ENCODE assay signal across 10 cellular contexts in genomic region chr3:100465871-100466777, GRCh38. TPM values are rescaled to one million over a fixed set of nuclear protein-coding genes. Genes with fewer than 3 reads are reported as not detected.
A peak's percentile ranks its signal among the peaks of the same experiment; 100 is the strongest.
DNase-seq lines count a peak whose midpoint lies in the region; ATAC-seq and TF ChIP-seq lines count a peak whose summit lies in the region.
"Had no signal": no experiment of that assay in that cellular context is flagged by ENCODE, and none has a peak within 500 bp of the region (broad histone marks: within the 10 kb centered on the region; RNA-seq: fewer than 3 reads in every experiment).

No MANE protein-coding gene starts in this region.

- peaks cover 14 to 23% (median 18%) of the 10 kb centered on the region in 7 donors for H3K9me3 Mint-ChIP-seq in CD14-positive monocyte
- peaks cover 5% of the 10 kb centered on the region for H3K9me3 Mint-ChIP-seq in activated CD8-positive, alpha-beta T cell treated with anti-CD3 and anti-CD28 coated beads, Interleukin-2, amount 10 ng/mL, durations not matched to agents 7 days and 5 days (ENCODE audit: insufficient read depth)

- CTCF ChIA-PET in activated CD8-positive, alpha-beta T cell treated with anti-CD3 and anti-CD28 coated beads, Interleukin-2, amount 10 ng/mL, durations not matched to agents 7 days and 5 days (lab: Charles Lee), result interaction anchor here (0.7 to 1.6 kb wide), 4 partner anchors 10 to 168 kb away, joined by 4 to 6 read pairs (median 4); no protein-coding TSS in a partner anchor

- no peak overlapping the region for H2AFZ ChIP-seq in smooth muscle cell (ENCODE audit: low read depth)

- H2AK5ac ChIP-seq in mesendoderm (ENCODE audit: low read length), result no peak overlapping the region

- peak overlapping the region in 1 of 2 donors; percentile 54 for H3K4me3 Mint-ChIP-seq in CD14-positive monocyte
- H3K4me3 Mint-ChIP-seq in activated CD8-positive, alpha-beta T cell treated with anti-CD3 and anti-CD28 coated beads, Interleukin-2, amount 10 ng/mL, durations not matched to agents 7 days and 5 days, result no peak overlapping the region
- H3K4me3 Mint-ChIP-seq: CD4-positive, alpha-beta T cell had no signal

- H3K79me2 ChIP-seq in mesendoderm (ENCODE audit: control insufficient read depth, insufficient read depth, low read length) (no peaks in the 10 kb centered on the region), smooth muscle cell (ENCODE audit: low read depth) (no peaks in the 10 kb centered on the region)

- H3K27ac ChIP-seq in mesendoderm (ENCODE audit: low read depth, low read length), result no peak overlapping the region
- H3K27ac ChIP-seq in smooth muscle cell (ENCODE audit: low read depth), result no peak overlapping the region

- H3K36me3 ChIP-seq in mesendoderm (ENCODE audit: control insufficient read depth, insufficient read depth, low read length) (no peaks in the 10 kb centered on the region), smooth muscle cell (ENCODE audit: low read depth) (no peaks in the 10 kb centered on the region)

- H3K4me2 ChIP-seq in mesendoderm (ENCODE audit: low read length) (no peak overlapping the region), smooth muscle cell (no peak overlapping the region)

- H3K36me3 Mint-ChIP-seq in CD14-positive monocyte, result peaks cover 0 to 4% of the 10 kb centered on the region in 2 donors
- no peaks in the 10 kb centered on the region for H3K36me3 Mint-ChIP-seq in activated CD8-positive, alpha-beta T cell treated with anti-CD3 and anti-CD28 coated beads, Interleukin-2, amount 10 ng/mL, durations not matched to agents 7 days and 5 days (ENCODE audit: low read depth)

- ATAC-seq in GM18867 (IDR thresholded peaks at IDR 0.05; ENCODE audit: unreplicated experiment) (peak; percentile 60), HG02973 (IDR thresholded peaks at IDR 0.05; ENCODE audit: unreplicated experiment) (peak; percentile 34)
- no peak for ATAC-seq in activated CD8-positive, alpha-beta T cell treated with anti-CD3 and anti-CD28 coated beads, Interleukin-2, amount 10 ng/mL, durations not matched to agents 7 days and 5 days
- ATAC-seq: K562 had no signal

- H3K79me1 ChIP-seq in mesendoderm (ENCODE audit: low read length), result no peaks in the 10 kb centered on the region

- H3K27me3 ChIP-seq in mesendoderm (ENCODE audit: insufficient read depth, low read length, poor library complexity), result no peaks in the 10 kb centered on the region
- no peaks in the 10 kb centered on the region for H3K27me3 ChIP-seq in smooth muscle cell (ENCODE audit: low read depth)

- H3K4me3 ChIP-seq in mesendoderm (ENCODE audit: low read length), result no peak overlapping the region
- H3K4me3 ChIP-seq in smooth muscle cell, result no peak overlapping the region
- H3K4me3 ChIP-seq: K562 had no signal

- no peak for TF ChIP-seq CTCF in CD14-positive monocyte (IDR thresholded peaks at IDR 0.05)
- TF ChIP-seq CTCF in smooth muscle cell (IDR thresholded peaks at IDR 0.05; ENCODE audit: borderline replicate concordance, insufficient read depth, poor library complexity, severe bottlenecking), result no peak

- DNase-seq in CD14-positive monocyte (ENCODE audit: low spot score) (no peak), mesendoderm (no peak), posterior vena cava (ENCODE audit: low spot score) (no peak), smooth muscle cell (lab: John Stamatoyannopoulos, UW; ENCODE audit: unreplicated experiment) (no peak)
- no peak for DNase-seq in activated CD8-positive, alpha-beta T cell treated with anti-CD3 and anti-CD28 coated beads, Interleukin-2, amount 10 ng/mL, durations not matched to agents 7 days and 5 days
- DNase-seq in NK-92 treated with Interleukin-12 subunit alpha and Interleukin-12 subunit beta, amount 100 ng/mL, for 24 hours (lab: John Stamatoyannopoulos, UW), result no peak
- DNase-seq: CD4-positive, alpha-beta T cell had no signal

- H2BK120ac ChIP-seq in mesendoderm (ENCODE audit: low read depth, low read length), result no peak overlapping the region

- intact Hi-C loops in CD14-positive monocyte (cut with micrococcal nuclease) (no loop called here), posterior vena cava (cut with DNase I) (loop anchor here (5.0 to 10.0 kb wide), 2 partner anchors 126 to 139 kb away; partner anchors contain the start of gene ADGRG7 (in 1 of the 2))

- H2BK15ac ChIP-seq in mesendoderm (replicated peaks; ENCODE audit: low read depth), result no peak overlapping the region

- H3K56ac ChIP-seq in mesendoderm (ENCODE audit: low read length), result no peak overlapping the region

- peaks cover 4% of the 10 kb centered on the region for H3K9me3 ChIP-seq in smooth muscle cell (replicated peaks; ENCODE audit: low read depth)

- H4K20me1 ChIP-seq in smooth muscle cell (ENCODE audit: low read depth), result no peaks in the 10 kb centered on the region

- no peak overlapping the region for H3K18ac ChIP-seq in mesendoderm (ENCODE audit: low read length)

- H4K8ac ChIP-seq in mesendoderm (ENCODE audit: low read depth, low read length), result no peak overlapping the region

- peaks cover 18% of the 10 kb centered on the region for H3K4me1 Mint-ChIP-seq in CD14-positive monocyte
- H3K4me1 Mint-ChIP-seq in activated CD8-positive, alpha-beta T cell treated with anti-CD3 and anti-CD28 coated beads, Interleukin-2, amount 10 ng/mL, durations not matched to agents 7 days and 5 days (ENCODE audit: low read depth), result peaks cover 8% of the 10 kb centered on the region

- no peak overlapping the region for H3K4ac ChIP-seq in mesendoderm (ENCODE audit: low read depth, low read length)

- POLR2A ChIA-PET in activated CD8-positive, alpha-beta T cell treated with anti-CD3 and anti-CD28 coated beads, Interleukin-2, amount 10 ng/mL, durations not matched to agents 7 days and 5 days (lab: Charles Lee), result interaction anchor here (0.8 kb wide), 1 partner anchor 507 kb away, joined by 3 read pairs; no protein-coding TSS in a partner anchor

- H4K5ac ChIP-seq in mesendoderm (ENCODE audit: low read length), result no peak overlapping the region

- H2BK5ac ChIP-seq in mesendoderm (ENCODE audit: low read length), result no peak overlapping the region

- no peaks in the 10 kb centered on the region for H3F3A ChIP-seq in smooth muscle cell (ENCODE audit: low read depth)

- no CpG with 5 or more reads among the region's 3 CpGs for WGBS in mesendoderm (ENCODE audit: extremely low coverage, insufficient coverage, low lambda C conversion rate)
- 95% methylated on average over 3 of the region's 3 CpGs for WGBS in smooth muscle cell (ENCODE audit: low lambda C conversion rate)

- H3K9ac ChIP-seq in mesendoderm (ENCODE audit: low read length), result no peak overlapping the region
- no peak overlapping the region for H3K9ac ChIP-seq in smooth muscle cell (ENCODE audit: low read depth)

- H3K27me3 Mint-ChIP-seq in CD14-positive monocyte (ENCODE audit: low read depth in 3 of 3), result peaks cover 0 to 1% (median 0%) of the 10 kb centered on the region in 3 donors
- peaks cover 6% of the 10 kb centered on the region for H3K27me3 Mint-ChIP-seq in activated CD8-positive, alpha-beta T cell treated with anti-CD3 and anti-CD28 coated beads, Interleukin-2, amount 10 ng/mL, durations not matched to agents 7 days and 5 days (ENCODE audit: low read depth)

- H3K23ac ChIP-seq in mesendoderm (ENCODE audit: low read length), result no peak overlapping the region

- peak overlapping the region; percentile 39 to 84 (median 66) for H3K27ac Mint-ChIP-seq in CD14-positive monocyte
- peak overlapping the region; percentile 47 for H3K27ac Mint-ChIP-seq in activated CD8-positive, alpha-beta T cell treated with anti-CD3 and anti-CD28 coated beads, Interleukin-2, amount 10 ng/mL, durations not matched to agents 7 days and 5 days
- H3K27ac Mint-ChIP-seq: CD4-positive, alpha-beta T cell had no signal

- no peaks in the 10 kb centered on the region for H3K4me1 ChIP-seq in mesendoderm (ENCODE audit: control insufficient read depth, low read depth, low read length)
- H3K4me1 ChIP-seq in smooth muscle cell (ENCODE audit: low read depth), result no peaks in the 10 kb centered on the region

RNA-seq across cellular contexts. Expression of gene TMEM45A, which starts 26.3 kb away (rescaled TPM):
- polyA plus RNA-seq in CD14-positive monocyte (1 to 10 TPM in 1 of 2 donors, under 1 TPM in 1; 0.97 to 1.5 TPM), smooth muscle cell (209 and 220 TPM in 2 replicates)
- total RNA-seq in activated CD8-positive, alpha-beta T cell treated with anti-CD3 and anti-CD28 coated beads, Interleukin-2, amount 10 ng/mL, durations not matched to agents 7 days and 5 days, result under 1 TPM; 0.29 to 0.42 TPM
- 7.3 TPM for polyA plus RNA-seq in mesendoderm (2013, experiment 1 of 2)
- 8.5 TPM for polyA plus RNA-seq in mesendoderm (2013, experiment 2 of 2)
- total RNA-seq in posterior vena cava (10 to 100 TPM; 34.5 to 75.3 TPM), smooth muscle cell (280 and 307 TPM in 2 replicates)

Comparison
In these comparisons a context has a peak if more than half of its experiments do, and no peak if none do; other contexts are left out.
1. RNA of gene TMEM45A, which starts 26.3 kb away (total RNA-seq): 280 to 307 TPM in smooth muscle cell and 34.5 to 75.3 TPM in posterior vena cava; 0.29 to 0.42 TPM in activated CD8-positive, alpha-beta T cell treated with anti-CD3 and anti-CD28 coated beads, Interleukin-2, amount 10 ng/mL, durations not matched to agents 7 days and 5 days; every median in the first group is over 10 times any median in the second.
2. intact Hi-C loops: an anchor here in posterior vena cava (5.0 to 10.0 kb wide); none called in CD14-positive monocyte.